2 cellular contexts compared by ENCODE assay signal in the genomic region with DNA sequence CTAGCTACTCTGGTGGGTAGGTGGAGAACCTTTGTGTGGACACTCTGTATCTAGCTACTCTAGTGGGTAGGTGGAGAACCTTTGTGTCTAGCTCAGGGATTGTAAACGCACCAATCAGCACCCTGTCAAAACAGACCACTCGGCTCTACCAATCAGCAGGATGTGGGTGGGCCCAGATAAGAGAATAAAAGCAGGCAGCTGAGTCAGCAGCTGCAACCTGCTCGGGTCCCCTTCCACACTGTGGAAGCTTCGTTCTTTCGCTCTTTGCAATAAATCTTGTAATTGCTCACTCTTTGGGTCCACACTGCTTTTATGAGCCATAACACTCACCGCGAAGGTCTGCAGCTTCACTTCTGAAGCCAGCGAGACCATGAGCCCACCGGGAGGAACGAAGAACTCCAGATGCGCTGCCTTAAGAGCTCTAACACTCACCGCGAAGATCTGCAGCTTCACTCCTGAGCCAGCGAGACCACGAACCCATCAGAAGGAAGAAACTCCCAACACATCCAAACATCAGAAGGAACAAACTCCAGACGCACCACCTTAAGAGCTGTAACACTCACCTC. TPM values are rescaled to one million over a fixed set of nuclear protein-coding genes. Genes with fewer than 3 reads are reported as not detected.
"Had no signal": no experiment of that assay in that cellular context is flagged by ENCODE, and none has a peak within 500 bp of the region (broad histone marks: within the 10 kb centered on the region; RNA-seq: fewer than 3 reads in every experiment).

No MANE protein-coding gene starts in this region.

RNA-seq across cellular contexts. Expression of a gene that starts 29.7 kb away (rescaled TPM):
- total RNA-seq: HT-29, IMR-90 had no signal
- polyA plus RNA-seq: IMR-90 had no signal
